Comparison of ENCODE assay signal across 37 cellular contexts in genomic region chr18:1458547-1458946, GRCh38.
DNase-seq lines count a peak whose midpoint lies in the region; ATAC-seq, FAIRE-seq and TF ChIP-seq lines count a peak whose summit lies in the region.
"Had no signal": no experiment of that assay in that cellular context is flagged by ENCODE, and none has a peak within 500 bp of the region (broad histone marks: within the 10 kb centered on the region; RNA-seq: fewer than 3 reads in every experiment).

No MANE protein-coding gene starts in this region.

- DNase-seq in HepG2 (ENCODE audit: low spot score) (no peak), right lobe of liver (no peak), GM23338 (ENCODE audit: low spot score) (no peak), K562 (ENCODE audit: extremely low read depth in 1 of 4, low spot score in 3 of 4) (no peak), urothelium cell line (ENCODE audit: low spot score) (no peak), H4 (ENCODE audit: low spot score) (no peak), frontal cortex (ENCODE audit: low spot score in 2 of 2) (no peak)
- DNase-seq: 8988T; ACHN; AML-193; BE2C; C1 segment of cervical spinal cord; Caco-2; Calu3; CD4-positive, alpha-beta memory T cell; CD4-positive, alpha-beta T cell; CD4-positive, CD25-positive, alpha-beta regulatory T cell; CD8-positive, alpha-beta memory T cell; CD8-positive, alpha-beta T cell; COR-L47; DMS 273 treated with DMSO at 0.1 percent for 48 hours; DMS153; DMS53; DMS79; DMS79 treated with DMSO at 0.1 percent for 48 hours; DND-41; EL had no signal

- no peaks in the 10 kb centered on the region for H3K27me3 Mint-ChIP-seq in GM23338 (ENCODE audit: insufficient read depth, low read depth, poor library complexity)
- H3K27me3 Mint-ChIP-seq: B cell; CD4-positive, alpha-beta memory T cell; CD4-positive, alpha-beta T cell; CD4-positive, CD25-positive, alpha-beta regulatory T cell; CD8-positive, alpha-beta memory T cell had no signal

- H3K9me1 ChIP-seq in K562 (ENCODE audit: control insufficient read depth, insufficient read depth, low read length) = no peaks in the 10 kb centered on the region

- TF ChIP-seq EP300 in HepG2 (IDR thresholded peaks at IDR 0.05; ENCODE audit: low read depth in 2 of 2, low read length in 2 of 2) (no peak), HepG2 (CRISPR knock-in tag; IDR thresholded peaks at IDR 0.05; ENCODE audit: borderline replicate concordance) (no peak), K562 (IDR thresholded peaks at IDR 0.05; ENCODE audit: low read length) (no peak)

- TF ChIP-seq CTCF in HepG2 (CRISPR knock-in tag; IDR thresholded peaks at IDR 0.05) = no peak
- no peak for TF ChIP-seq CTCF in right lobe of liver (IDR thresholded peaks at IDR 0.05)
- no peak for TF ChIP-seq CTCF in GM23338 (conservative IDR thresholded peaks at IDR 0.05; ENCODE audit: low read depth in 2 of 2)
- TF ChIP-seq CTCF in K562 (IDR thresholded peaks at IDR 0.05 in 2 of 3, conservative IDR thresholded peaks at IDR 0.05 in 1 of 3; ENCODE audit: insufficient read depth in 2 of 3, low read depth in 1 of 3, low read length in 3 of 3) = no peak

- H3K27me3 ChIP-seq in HepG2 (ENCODE audit: control insufficient read depth in 1 of 2, insufficient read depth in 2 of 2, low read length in 2 of 2) = no peaks in the 10 kb centered on the region
- no peaks in the 10 kb centered on the region for H3K27me3 ChIP-seq in right lobe of liver
- no peaks in the 10 kb centered on the region for H3K27me3 ChIP-seq in GM23338 (ENCODE audit: insufficient read depth)
- H3K27me3 ChIP-seq in K562 (ENCODE audit: control insufficient read depth in 2 of 2, insufficient read depth in 2 of 2, low read length in 2 of 2) = no peaks in the 10 kb centered on the region
- H3K27me3 ChIP-seq: BE2C; BLaER1; BLaER1 treated with 17β-estradiol and CSF1 and Interleukin-3, amounts not matched to agents 10 nM and 100 nM had no signal

- H4K20me1 ChIP-seq in HepG2 (ENCODE audit: insufficient read depth, low read length) = no peaks in the 10 kb centered on the region
- H4K20me1 ChIP-seq in GM23338 (replicated peaks; ENCODE audit: insufficient read depth) = no peaks in the 10 kb centered on the region
- no peaks in the 10 kb centered on the region for H4K20me1 ChIP-seq in K562 (replicated peaks; ENCODE audit: control insufficient read depth, insufficient read depth, low read length)
- H4K20me1 ChIP-seq: BLaER1; BLaER1 treated with 17β-estradiol and CSF1 and Interleukin-3, amounts not matched to agents 10 nM and 100 nM had no signal

- POLR2A ChIA-PET in HepG2 (lab: Yijun Ruan, JAX) (no interaction called here), K562 (lab: Yijun Ruan, JAX) (no interaction called here)

- H3K9me2 ChIP-seq in GM23338 (ENCODE audit: insufficient read depth) = 0 out of 2 replicates have a peak, but pooled peaks cover 4% of the 10 kb centered on the region

- FAIRE-seq in HepG2 (lab: Jason Lieb, UNC) (no peak), K562 (lab: Jason Lieb, UNC) (no peak), urothelium cell line (lab: Jason Lieb, UNC) (peak; percentile 27), frontal cortex (lab: Jason Lieb, UNC) (no peak)
- FAIRE-seq: A204.1, A549, D721Med had no signal

- H3K36me3 ChIP-seq in HepG2 (replicated peaks in 1 of 2; ENCODE audit: control insufficient read depth in 1 of 2, insufficient read depth in 2 of 2, low read length in 2 of 2) (no peaks in the 10 kb centered on the region), right lobe of liver (no peaks in the 10 kb centered on the region), GM23338 (ENCODE audit: insufficient read depth) (no peaks in the 10 kb centered on the region), K562 (ENCODE audit: control insufficient read depth, insufficient read depth, low read length) (no peaks in the 10 kb centered on the region)
- H3K36me3 ChIP-seq: BE2C; BLaER1; BLaER1 treated with 17β-estradiol and CSF1 and Interleukin-3, amounts not matched to agents 10 nM and 100 nM had no signal

- WGBS in HepG2 (ENCODE audit: low lambda C conversion rate) = under 1% methylated on average over 4 of the region's 4 CpGs
- WGBS in right lobe of liver (ENCODE audit: insufficient coverage, low coverage, low lambda C conversion rate, missing lambda C conversion rate) = 61% methylated on average over 4 of the region's 4 CpGs
- 46% methylated on average over 4 of the region's 4 CpGs for WGBS in K562 (ENCODE audit: insufficient coverage, low coverage, missing lambda C conversion rate)

- no peaks in the 10 kb centered on the region for H3K36me3 Mint-ChIP-seq in GM23338 (ENCODE audit: low read depth)
- H3K36me3 Mint-ChIP-seq: CD14-positive monocyte; CD4-positive, alpha-beta memory T cell; CD4-positive, CD25-positive, alpha-beta regulatory T cell; CD8-positive, alpha-beta memory T cell; CD8-positive, alpha-beta T cell had no signal

- H3K4me1 Mint-ChIP-seq in GM23338 = no peaks in the 10 kb centered on the region
- H3K4me1 Mint-ChIP-seq: B cell; CD14-positive monocyte; CD4-positive, alpha-beta memory T cell; CD4-positive, CD25-positive, alpha-beta regulatory T cell; CD8-positive, alpha-beta memory T cell had no signal

- H3K9ac ChIP-seq in HepG2 (ENCODE audit: insufficient read depth, low read depth, low read length) (no peak overlapping the region), K562 (ENCODE audit: insufficient read depth in 1 of 2, low read depth in 2 of 2, low read length in 2 of 2) (no peak overlapping the region)
- H3K9ac ChIP-seq: BLaER1; BLaER1 treated with 17β-estradiol and CSF1 and Interleukin-3, amounts not matched to agents 10 nM and 100 nM had no signal

- H3K9me3 ChIP-seq in HepG2 (ENCODE audit: low read length) = no peaks in the 10 kb centered on the region
- no peaks in the 10 kb centered on the region for H3K9me3 ChIP-seq in right lobe of liver
- H3K9me3 ChIP-seq in K562 (replicated peaks; ENCODE audit: control insufficient read depth, insufficient read depth, low read depth, low read length) = no peaks in the 10 kb centered on the region
- H3K9me3 ChIP-seq: A549; BE2C; BLaER1; BLaER1 treated with 17β-estradiol and CSF1 and Interleukin-3, amounts not matched to agents 10 nM and 100 nM; Caco-2 had no signal

- H3F3A ChIP-seq in GM23338 (replicated peaks; ENCODE audit: low read depth) = no peaks in the 10 kb centered on the region

- no peak overlapping the region for H3K4me3 Mint-ChIP-seq in GM23338
- H3K4me3 Mint-ChIP-seq: B cell; CD14-positive monocyte; CD4-positive, alpha-beta memory T cell; CD4-positive, alpha-beta T cell; CD4-positive, CD25-positive, alpha-beta regulatory T cell; CD8-positive, alpha-beta memory T cell; CD8-positive, alpha-beta T cell had no signal

- BruUV-seq in HepG2 (replicated peaks; lab: Mats Ljungman, UMichigan) = no TSS peak
- BruUV-seq in K562 (replicated peaks; lab: Mats Ljungman, UMichigan) = no TSS peak

- H3K79me2 ChIP-seq in HepG2 (ENCODE audit: insufficient read depth, low read length) (no peaks in the 10 kb centered on the region), GM23338 (replicated peaks; ENCODE audit: insufficient read depth) (no peaks in the 10 kb centered on the region), K562 (ENCODE audit: control insufficient read depth, insufficient read depth, low read length) (no peaks in the 10 kb centered on the region)

- TF ChIP-seq POLR2A in HepG2 (IDR thresholded peaks at IDR 0.05; ENCODE audit: insufficient read depth in 1 of 2, low read depth in 2 of 2, low read length in 2 of 2) (no peak), right lobe of liver (IDR thresholded peaks at IDR 0.05) (no peak), K562 (conservative IDR thresholded peaks at IDR 0.05) (no peak)

- ATAC-seq in HepG2 = no peak
- no peak for ATAC-seq in right lobe of liver
- ATAC-seq in GM23338 = no peak
- ATAC-seq in K562 = no peak
- no peak for ATAC-seq in HG02678 (IDR thresholded peaks at IDR 0.05; ENCODE audit: unreplicated experiment)
- ATAC-seq: A549; CD8-positive, alpha-beta T cell had no signal

- H3K4me3 ChIP-seq in HepG2 (replicated peaks in 1 of 3; ENCODE audit: insufficient read depth in 1 of 3, low read depth in 2 of 3, low read length in 3 of 3) (no peak overlapping the region), right lobe of liver (no peak overlapping the region), GM23338 (no peak overlapping the region), K562 (no peak overlapping the region)
- H3K4me3 ChIP-seq: A549; BLaER1; BLaER1 treated with 17β-estradiol and CSF1 and Interleukin-3, amounts not matched to agents 10 nM and 100 nM had no signal

- CTCF ChIA-PET in HepG2 (lab: Yijun Ruan, JAX; ENCODE audit: low intra/inter-chr PET ratio, low total read pairs) = no interaction called here
- CTCF ChIA-PET in K562 (lab: Yijun Ruan, JAX; ENCODE audit: low intra/inter-chr PET ratio) = no interaction called here

- H3K4me1 ChIP-seq in HepG2 (ENCODE audit: insufficient read depth, low read length) (no peaks in the 10 kb centered on the region), right lobe of liver (no peaks in the 10 kb centered on the region), GM23338 (ENCODE audit: insufficient read depth) (no peaks in the 10 kb centered on the region), K562 (replicated peaks in 1 of 2; ENCODE audit: control insufficient read depth in 2 of 2, insufficient read depth in 2 of 2, low read length in 2 of 2) (no peaks in the 10 kb centered on the region)
- H3K4me1 ChIP-seq: A549; BE2C; BLaER1; BLaER1 treated with 17β-estradiol and CSF1 and Interleukin-3, amounts not matched to agents 10 nM and 100 nM; Caco-2 had no signal

- H3K27ac ChIP-seq in HepG2 (ENCODE audit: extremely low read length, insufficient read depth, low read length) (no peak overlapping the region), right lobe of liver (no peak overlapping the region), GM23338 (ENCODE audit: low read depth) (no peak overlapping the region), K562 (ENCODE audit: extremely low read depth, low read depth, low read length) (no peak overlapping the region)
- H3K27ac ChIP-seq: 22Rv1; A549; BLaER1; BLaER1 treated with 17β-estradiol and CSF1 and Interleukin-3, amounts not matched to agents 10 nM and 100 nM; C4-2B had no signal

- H3K27ac Mint-ChIP-seq in GM23338 = no peak overlapping the region
- H3K27ac Mint-ChIP-seq: B cell; CD14-positive monocyte; CD4-positive, alpha-beta memory T cell; CD4-positive, alpha-beta T cell; CD4-positive, CD25-positive, alpha-beta regulatory T cell; CD8-positive, alpha-beta memory T cell; CD8-positive, alpha-beta T cell had no signal

- in situ Hi-C loops in HepG2 (cut with HindIII; ENCODE audit: extremely low pct_ligation_motif_present, low pct_unique_long_range_greater_than_20kb) (no loop called here), K562 (cut with MboI) (no loop called here)

- H2AFZ ChIP-seq in HepG2 (ENCODE audit: low read length) (no peak overlapping the region), GM23338 (peak overlapping the region; percentile 52; the same call in 1 of the 2 replicates), K562 (ENCODE audit: low read depth, low read length) (no peak overlapping the region)

- no peak overlapping the region for H3K4me2 ChIP-seq in HepG2 (ENCODE audit: low read depth, low read length)
- H3K4me2 ChIP-seq in GM23338 = no peak overlapping the region
- H3K4me2 ChIP-seq in K562 (ENCODE audit: insufficient read depth, low read length) = no peak overlapping the region
- H3K4me2 ChIP-seq: A549; BLaER1; BLaER1 treated with 17β-estradiol and CSF1 and Interleukin-3, amounts not matched to agents 10 nM and 100 nM had no signal

- H3K9me3 Mint-ChIP-seq in GM23338 = no peaks in the 10 kb centered on the region; the same call in 2 of the 3 replicates

- intact Hi-C loops in HepG2 (cut with micrococcal nuclease; ENCODE audit: unreplicated experiment) (no loop called here), right lobe of liver (cut with DNase I) (no loop called here), K562 (cut with micrococcal nuclease) (no loop called here)

- TF ChIP-seq RAD21 in HepG2 (CRISPR knock-in tag; IDR thresholded peaks at IDR 0.05) (no peak), K562 (CRISPR knock-in tag; conservative IDR thresholded peaks at IDR 0.05 in 1 of 2, IDR thresholded peaks at IDR 0.05 in 1 of 2) (no peak)

Comparison
In these comparisons a context has a peak if more than half of its experiments do, and no peak if none do; other contexts are left out.
1. Of the 241 proteins assayed by ChIP-seq in both HepG2 and K562: peak only in HepG2: none; only in K562: ZFP36 and ZNF407; in both: none; in neither: 239.